8 cellular contexts compared by ENCODE assay signal in the genomic region with DNA sequence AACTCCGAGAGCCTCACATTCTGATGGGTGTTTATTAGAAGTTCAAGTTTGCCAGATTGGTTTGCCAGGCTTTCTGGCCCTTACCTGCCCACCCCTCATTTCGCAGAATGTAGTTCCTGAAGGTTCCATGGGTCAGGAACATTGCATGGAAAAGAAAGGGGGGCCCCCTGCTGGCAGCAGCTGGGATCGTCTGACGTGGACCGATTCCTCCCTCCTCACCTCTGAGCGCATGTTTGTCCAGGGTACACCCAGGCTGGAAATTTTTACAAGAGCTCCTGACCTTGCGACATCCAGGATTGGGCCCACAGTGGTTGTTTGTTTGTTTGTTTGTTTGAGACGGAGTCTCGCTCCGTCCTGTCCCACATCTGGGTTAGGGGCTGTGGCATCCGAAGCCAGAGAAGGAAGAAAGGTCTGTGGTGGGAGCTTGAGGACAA.
DNase-seq lines count a peak whose midpoint lies in the region; ATAC-seq, FAIRE-seq and TF ChIP-seq lines count a peak whose summit lies in the region.

No MANE protein-coding gene starts in this region.

- intact Hi-C loops in dorsolateral prefrontal cortex (cut with DNase I), result loop anchor here in 1 of 2 donors (5.0 kb wide), 1 partner anchor 410 kb away; no protein-coding TSS in a partner anchor
- intact Hi-C loops in HepG2 (cut with micrococcal nuclease; ENCODE audit: unreplicated experiment), result loop anchor here (1.0 to 2.0 kb wide), 2 partner anchors 103 to 248 kb away; no protein-coding TSS in a partner anchor

- no peak for TF ChIP-seq POLR2A in HepG2 (IDR thresholded peaks at IDR 0.05; ENCODE audit: insufficient read depth in 1 of 2, low read depth in 2 of 2, low read length in 2 of 2)

- ATAC-seq in HepG2, result peak; percentile 57
- no peak for ATAC-seq in GM19328 (IDR thresholded peaks at IDR 0.05; ENCODE audit: unreplicated experiment)

- in situ Hi-C loops in HepG2 (cut with HindIII; ENCODE audit: extremely low pct_ligation_motif_present, low pct_unique_long_range_greater_than_20kb), result loop anchor here (25.0 kb wide), 3 partner anchors 115 to 1065 kb away; no protein-coding TSS in a partner anchor

- H2AFZ ChIP-seq in SU-DHL-6 (ENCODE audit: low read depth, low read length, severe bottlenecking) (no peak overlapping the region), HepG2 (ENCODE audit: low read length) (no peak overlapping the region)

- CTCF ChIA-PET in HepG2 (lab: Yijun Ruan, JAX; ENCODE audit: low intra/inter-chr PET ratio, low total read pairs), result interaction anchor here (1.0 to 1.9 kb wide), 5 partner anchors 102 to 248 kb away, joined by 3 to 8 read pairs (median 4); no protein-coding TSS in a partner anchor

- POLR2A ChIA-PET in HepG2 (lab: Yijun Ruan, JAX), result no interaction called here

- no peak for FAIRE-seq in HepG2 (lab: Jason Lieb, UNC)

- H4K20me1 ChIP-seq in SU-DHL-6 (ENCODE audit: low read depth, low read length), result no peaks in the 10 kb centered on the region
- no peaks in the 10 kb centered on the region; the same call in 1 of the 2 replicates for H4K20me1 ChIP-seq in HepG2 (ENCODE audit: insufficient read depth, low read length)

- H3K4me3 ChIP-seq in SU-DHL-6 (ENCODE audit: insufficient read depth, low read length, poor library complexity, severe bottlenecking), result no peak overlapping the region
- H3K4me3 ChIP-seq in dorsolateral prefrontal cortex, result peak overlapping the region in 1 of 59 donors; percentile 8
- no peak overlapping the region for H3K4me3 ChIP-seq in HepG2 (replicated peaks in 1 of 3; ENCODE audit: insufficient read depth in 1 of 3, low read depth in 2 of 3, low read length in 3 of 3)

- H3K27ac ChIP-seq in SU-DHL-6 (ENCODE audit: low read depth, low read length) (no peak overlapping the region), dorsolateral prefrontal cortex (peak overlapping the region; percentile 0 to 89 (median 75)), HepG2 (ENCODE audit: extremely low read length, insufficient read depth, low read length) (no peak overlapping the region)

- H3K4me1 ChIP-seq in HepG2 (ENCODE audit: insufficient read depth, low read length), result peaks cover 57% of the 10 kb centered on the region

- TF ChIP-seq CTCF in SU-DHL-6 (IDR thresholded peaks at IDR 0.05; ENCODE audit: insufficient read depth, low read length, poor library complexity, severe bottlenecking), result peak; percentile 84
- TF ChIP-seq CTCF in dorsolateral prefrontal cortex (IDR thresholded peaks at IDR 0.05 in 54 of 56, conservative IDR thresholded peaks at IDR 0.05 in 2 of 56; ENCODE audit: low read depth in 1 of 56, partially characterized antibody in 56 of 56), result peak; percentile 64 to 96 (median 91)
- TF ChIP-seq CTCF in HepG2 (CRISPR knock-in tag; IDR thresholded peaks at IDR 0.05), result peak; percentile 82

- no peaks in the 10 kb centered on the region for H3K9me2 ChIP-seq in SU-DHL-6 (replicated peaks; ENCODE audit: insufficient read depth, low read length)

- TF ChIP-seq RAD21 in HepG2 (CRISPR knock-in tag; IDR thresholded peaks at IDR 0.05), result peak; percentile 82

- H3K79me2 ChIP-seq in SU-DHL-6 (ENCODE audit: insufficient read depth, low read length) (no peaks in the 10 kb centered on the region), HepG2 (ENCODE audit: insufficient read depth, low read length) (peaks cover 3% of the 10 kb centered on the region)

- no peak overlapping the region for H3K9ac ChIP-seq in SU-DHL-6 (ENCODE audit: low read length)
- H3K9ac ChIP-seq in HepG2 (ENCODE audit: insufficient read depth, low read depth, low read length), result no peak overlapping the region

- WGBS in HepG2 (ENCODE audit: low lambda C conversion rate), result 55% methylated on average over 7 of the region's 11 CpGs

- H3K27me3 ChIP-seq in SU-DHL-6 (ENCODE audit: low read length) (no peaks in the 10 kb centered on the region), dorsolateral prefrontal cortex (no peaks in the 10 kb centered on the region), HepG2 (ENCODE audit: control insufficient read depth in 1 of 2, insufficient read depth in 2 of 2, low read length in 2 of 2) (no peaks in the 10 kb centered on the region)

- H3K4me2 ChIP-seq in SU-DHL-6 (ENCODE audit: low read depth, low read length, poor library complexity, severe bottlenecking) (no peak overlapping the region), HepG2 (ENCODE audit: low read depth, low read length) (no peak overlapping the region)

- H3K9me3 ChIP-seq in SU-DHL-6 (ENCODE audit: insufficient read depth, low read length) (no peaks in the 10 kb centered on the region), HepG2 (ENCODE audit: low read length) (no peaks in the 10 kb centered on the region)

- no peaks in the 10 kb centered on the region for H3K36me3 ChIP-seq in SU-DHL-6 (ENCODE audit: low read length)
- H3K36me3 ChIP-seq in HepG2 (replicated peaks in 1 of 2; ENCODE audit: control insufficient read depth in 1 of 2, insufficient read depth in 2 of 2, low read length in 2 of 2), result peaks cover 2% of the 10 kb centered on the region in 2 experiments; a peak in 2 of 5 replicates

- peak; percentile 51 for DNase-seq in D341Med (ENCODE audit: low spot score)
- DNase-seq in HS-27A (ENCODE audit: low read depth), result peak; percentile 23
- peak; percentile 62 to 82 (median 75) for DNase-seq in dorsolateral prefrontal cortex
- peak; percentile 56 for DNase-seq in HepG2 (ENCODE audit: low spot score)
- peak; percentile 80 for DNase-seq in stimulated activated CD8-positive, alpha-beta memory T cell treated with anti-CD3 and anti-CD28 coated beads, Interleukin-4, amount 100 ng/mL, for 48 hours
- DNase-seq in NCI-H2081 treated with DMSO at 0.1 percent for 48 hours (lab: John Stamatoyannopoulos, UW), result no peak

- TF ChIP-seq EP300 in HepG2 (IDR thresholded peaks at IDR 0.05; ENCODE audit: low read depth in 2 of 2, low read length in 2 of 2) (peak in 1 of 2 experiments; percentile 35; a peak in 2 of 4 replicates), HepG2 (CRISPR knock-in tag; IDR thresholded peaks at IDR 0.05; ENCODE audit: borderline replicate concordance) (no peak)

- no TSS peak for BruUV-seq in HepG2 (replicated peaks; lab: Mats Ljungman, UMichigan)

- H3F3A ChIP-seq in SU-DHL-6 (ENCODE audit: insufficient read depth), result no peaks in the 10 kb centered on the region

TF ChIP-seq in HepG2, 621 proteins besides CTCF, POLR2A, EP300 and RAD21 (continues in another document):
- TF ChIP-seq MED8 (CRISPR knock-in tag; IDR thresholded peaks at IDR 0.05; ENCODE audit: insufficient replicate concordance), result no peak
- TF ChIP-seq ZNF605 (CRISPR knock-in tag; IDR thresholded peaks at IDR 0.05), result peak; percentile 40; the same call in 1 of the 2 replicates
- TF ChIP-seq, protein P1, sequence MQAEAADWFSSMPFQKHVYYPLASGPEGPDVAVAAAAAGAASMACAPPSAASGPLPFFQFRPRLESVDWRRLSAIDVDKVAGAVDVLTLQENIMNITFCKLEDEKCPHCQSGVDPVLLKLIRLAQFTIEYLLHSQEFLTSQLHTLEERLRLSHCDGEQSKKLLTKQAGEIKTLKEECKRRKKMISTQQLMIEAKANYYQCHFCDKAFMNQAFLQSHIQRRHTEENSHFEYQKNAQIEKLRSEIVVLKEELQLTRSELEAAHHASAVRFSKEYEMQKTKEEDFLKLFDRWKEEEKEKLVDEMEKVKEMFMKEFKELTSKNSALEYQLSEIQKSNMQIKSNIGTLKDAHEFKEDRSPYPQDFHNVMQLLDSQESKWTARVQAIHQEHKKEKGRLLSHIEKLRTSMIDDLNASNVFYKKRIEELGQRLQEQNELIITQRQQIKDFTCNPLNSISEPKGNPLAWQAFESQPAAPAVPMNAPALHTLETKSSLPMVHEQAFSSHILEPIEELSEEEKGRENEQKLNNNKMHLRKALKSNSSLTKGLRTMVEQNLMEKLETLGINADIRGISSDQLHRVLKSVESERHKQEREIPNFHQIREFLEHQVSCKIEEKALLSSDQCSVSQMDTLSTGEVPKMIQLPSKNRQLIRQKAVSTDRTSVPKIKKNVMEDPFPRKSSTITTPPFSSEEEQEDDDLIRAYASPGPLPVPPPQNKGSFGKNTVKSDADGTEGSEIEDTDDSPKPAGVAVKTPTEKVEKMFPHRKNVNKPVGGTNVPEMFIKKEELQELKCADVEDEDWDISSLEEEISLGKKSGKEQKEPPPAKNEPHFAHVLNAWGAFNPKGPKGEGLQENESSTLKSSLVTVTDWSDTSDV (CRISPR knock-in tag; IDR thresholded peaks at IDR 0.05), result no peak
- TF ChIP-seq RBM39 (IDR thresholded peaks at IDR 0.05; ENCODE audit: low read depth, low read length, poor library complexity, severe bottlenecking), result no peak
- no peak for TF ChIP-seq ZNF572 (CRISPR knock-in tag; IDR thresholded peaks at IDR 0.05)
- peak; percentile 41; the same call in 1 of the 2 replicates for TF ChIP-seq ZNF263 (CRISPR knock-in tag; IDR thresholded peaks at IDR 0.05)
- TF ChIP-seq CBFB (CRISPR knock-in tag; IDR thresholded peaks at IDR 0.05), result no peak
- TF ChIP-seq FOXP4 (CRISPR knock-in tag; IDR thresholded peaks at IDR 0.05), result peak; percentile 71
- no peak for TF ChIP-seq ZNF234 (CRISPR knock-in tag; conservative IDR thresholded peaks at IDR 0.05)
- no peak for TF ChIP-seq ZNF629 (CRISPR knock-in tag; conservative IDR thresholded peaks at IDR 0.05)
- TF ChIP-seq CEBPB (IDR thresholded peaks at IDR 0.05; ENCODE audit: borderline replicate concordance, low read depth, low read length), result peak; percentile 12; the same call in 1 of the 2 replicates
- peak; percentile 82 for TF ChIP-seq STAG1 (CRISPR knock-in tag; IDR thresholded peaks at IDR 0.05)
- no peak for TF ChIP-seq ZNF570 (CRISPR knock-in tag; IDR thresholded peaks at IDR 0.05; ENCODE audit: borderline replicate concordance)
- no peak for TF ChIP-seq NFE2L1 (CRISPR knock-in tag; IDR thresholded peaks at IDR 0.05; ENCODE audit: borderline replicate concordance)
- no peak for TF ChIP-seq ELF3 (CRISPR knock-in tag; IDR thresholded peaks at IDR 0.05)
- TF ChIP-seq RFXAP (CRISPR knock-in tag; IDR thresholded peaks at IDR 0.05; ENCODE audit: borderline replicate concordance), result no peak
- TF ChIP-seq ZNF3 (CRISPR knock-in tag; IDR thresholded peaks at IDR 0.05), result no peak

Comparison
In these comparisons a context has a peak if more than half of its experiments do, and no peak if none do; other contexts are left out.
1. H3K27ac ChIP-seq: peak in dorsolateral prefrontal cortex (59 of 59); none in SU-DHL-6 (single experiment) and HepG2 (single experiment).
2. Peak in every context shown above with its lines, with median percentiles within 50 percentile points of each other: CTCF ChIP-seq.